11 cellular contexts compared by ENCODE assay signal in genomic region chr11:11510939-11511338, GRCh38.
DNase-seq lines count a peak whose midpoint lies in the region; ATAC-seq lines count a peak whose summit lies in the region.
"Had no signal": no experiment of that assay in that cellular context is flagged by ENCODE, and none has a peak within 500 bp of the region (broad histone marks: within the 10 kb centered on the region; RNA-seq: fewer than 3 reads in every experiment).

No MANE protein-coding gene starts in this region.

- ATAC-seq in right cardiac atrium (peak; percentile 57 to 62), HG03439 (IDR thresholded peaks at IDR 0.05; ENCODE audit: unreplicated experiment) (no peak)
- ATAC-seq: activated T-cell treated with anti-CD3 and anti-CD28 coated beads, Interleukin-2, amount 50 U/mL, for 4 hours had no signal

- H3K9me2 ChIP-seq in Karpas-422 (replicated peaks; ENCODE audit: insufficient read depth, low read length) = no peaks in the 10 kb centered on the region

- intact Hi-C loops in right cardiac atrium (cut with DNase I) = no loop called here

- H3K4me3 ChIP-seq in right cardiac atrium (ENCODE audit: low read length) (no peak overlapping the region), skeletal muscle cell (ENCODE audit: low read depth, low read length) (no peak overlapping the region), Karpas-422 (ENCODE audit: low read length) (no peak overlapping the region)
- H3K4me3 ChIP-seq: esophagus squamous epithelium had no signal

- H3K9me3 ChIP-seq in right cardiac atrium (ENCODE audit: control insufficient read depth, low read length) = no peaks in the 10 kb centered on the region
- no peaks in the 10 kb centered on the region for H3K9me3 ChIP-seq in Karpas-422 (ENCODE audit: low read length)
- H3K9me3 ChIP-seq: esophagus squamous epithelium had no signal

- H2AFZ ChIP-seq in Karpas-422 (ENCODE audit: low read length) = no peak overlapping the region

- H3K9ac ChIP-seq in Karpas-422 (ENCODE audit: low read length) = no peak overlapping the region

- H3K27ac ChIP-seq in right cardiac atrium (ENCODE audit: low read length) = no peak overlapping the region
- no peak overlapping the region for H3K27ac ChIP-seq in Karpas-422 (ENCODE audit: low read length)
- H3K27ac ChIP-seq: esophagus squamous epithelium had no signal

- DNase-seq in NCI-H1417 (lab: John Stamatoyannopoulos, UW) (peak; percentile 88 to 98 (median 97)), SK-MEL-5 (ENCODE audit: low read depth, low spot score) (peak; percentile 50), right cardiac atrium (peak in 1 of 3 donors; percentile 60), skeletal muscle cell (ENCODE audit: low read depth) (peak; percentile 34), Karpas-422 (no peak), NOMO-1 treated with DMSO at 0.1 percent for 48 hours (lab: John Stamatoyannopoulos, UW; ENCODE audit: unreplicated experiment) (no peak), RPMI8226 (no peak)
- DNase-seq: activated T-cell treated with anti-CD3 and anti-CD28 coated beads, Interleukin-2, amount 50 U/mL, for 4 hours; esophagus squamous epithelium; naive B cell had no signal

- no peaks in the 10 kb centered on the region for H3K36me3 ChIP-seq in Karpas-422 (ENCODE audit: insufficient read depth, low read length)
- H3K36me3 ChIP-seq: esophagus squamous epithelium had no signal

- no peaks in the 10 kb centered on the region for H3K79me2 ChIP-seq in Karpas-422 (ENCODE audit: low read length)

- 69% methylated on average over 10 of the region's 10 CpGs for WGBS in right cardiac atrium

- H3K4me1 ChIP-seq in right cardiac atrium (ENCODE audit: control insufficient read depth, insufficient read depth, low read length) (peaks cover 10% of the 10 kb centered on the region), Karpas-422 (ENCODE audit: low read length) (no peaks in the 10 kb centered on the region)

- H3K27me3 ChIP-seq in right cardiac atrium (ENCODE audit: control insufficient read depth, insufficient read depth) (no peaks in the 10 kb centered on the region), Karpas-422 (ENCODE audit: low read length) (no peaks in the 10 kb centered on the region)
- H3K27me3 ChIP-seq: esophagus squamous epithelium had no signal

- no peak overlapping the region for H3K4me2 ChIP-seq in Karpas-422 (ENCODE audit: low read depth, low read length, poor library complexity, severe bottlenecking)

- no peaks in the 10 kb centered on the region for H4K20me1 ChIP-seq in Karpas-422 (ENCODE audit: insufficient read depth, low read depth, low read length)

- in situ Hi-C loops in SK-MEL-5 (cut with HindIII; ENCODE audit: low pct_unique_long_range_greater_than_20kb, low sequenced_read_pairs) = loop anchor here (25.0 kb wide), 1 partner anchor 124 kb away; no protein-coding TSS in a partner anchor

Comparison
In these comparisons a context has a peak if more than half of its experiments do, and no peak if none do; other contexts are left out.
1. DNase-seq: peak in NCI-H1417 (3 of 3), SK-MEL-5 (single experiment) and skeletal muscle cell (single experiment); none in Karpas-422 (single experiment), NOMO-1 treated with DMSO at 0.1 percent for 48 hours (single experiment) and RPMI8226 (single experiment).